ENCODE assay signal across 1 cellular context in the genomic region with DNA sequence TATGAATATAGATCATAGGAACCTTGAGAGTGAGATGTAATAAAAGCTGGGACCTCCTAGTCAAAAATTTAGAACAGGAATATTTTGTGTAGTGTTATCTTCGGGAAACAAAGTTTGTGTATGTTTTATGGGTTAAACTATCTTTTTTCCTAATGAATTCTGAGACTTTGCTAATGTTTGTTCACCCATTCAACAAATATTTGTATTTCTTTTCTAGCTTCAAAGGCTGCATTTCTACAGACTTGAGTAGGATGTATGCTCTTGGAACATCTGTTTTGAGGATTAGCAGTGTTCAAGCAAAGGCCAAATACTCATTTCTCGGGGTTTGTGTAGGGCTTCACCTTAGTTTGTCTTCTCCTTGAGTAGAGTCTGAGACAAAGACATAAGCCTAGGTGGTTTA.
TF ChIP-seq lines count a peak whose summit lies in the region.

No MANE protein-coding gene starts in this region.

TF ChIP-seq in HepG2, 621 proteins besides CTCF, POLR2A, EP300 and RAD21 (continued from another document and continues in another):
- TF ChIP-seq, protein P1, sequence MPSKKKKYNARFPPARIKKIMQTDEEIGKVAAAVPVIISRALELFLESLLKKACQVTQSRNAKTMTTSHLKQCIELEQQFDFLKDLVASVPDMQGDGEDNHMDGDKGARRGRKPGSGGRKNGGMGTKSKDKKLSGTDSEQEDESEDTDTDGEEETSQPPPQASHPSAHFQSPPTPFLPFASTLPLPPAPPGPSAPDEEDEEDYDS (CRISPR knock-in tag; IDR thresholded peaks at IDR 0.05) = no peak
- 0 out of 2 replicates have a peak, but pooled peaks have one; percentile 17 for TF ChIP-seq KAT8 (CRISPR knock-in tag; IDR thresholded peaks at IDR 0.05)
- no peak for TF ChIP-seq ZNF747 (CRISPR knock-in tag; IDR thresholded peaks at IDR 0.05; ENCODE audit: borderline replicate concordance)
- peak; percentile 67 for TF ChIP-seq BCL6 (CRISPR knock-in tag; IDR thresholded peaks at IDR 0.05)
- TF ChIP-seq RXRA (CRISPR knock-in tag; IDR thresholded peaks at IDR 0.05) = no peak
- TF ChIP-seq YEATS2 (CRISPR knock-in tag; IDR thresholded peaks at IDR 0.05; ENCODE audit: borderline replicate concordance) = no peak
- TF ChIP-seq CBX1 (IDR thresholded peaks at IDR 0.05; ENCODE audit: low read depth) = no peak
- TF ChIP-seq IKZF1 (IDR thresholded peaks at IDR 0.05) = no peak
- TF ChIP-seq, protein P2, sequence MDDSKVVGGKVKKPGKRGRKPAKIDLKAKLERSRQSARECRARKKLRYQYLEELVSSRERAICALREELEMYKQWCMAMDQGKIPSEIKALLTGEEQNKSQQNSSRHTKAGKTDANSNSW (CRISPR knock-in tag; IDR thresholded peaks at IDR 0.05; ENCODE audit: borderline replicate concordance) = no peak
- TF ChIP-seq ISL2 (CRISPR knock-in tag; IDR thresholded peaks at IDR 0.05) = peak; percentile 68
- peak; percentile 78 for TF ChIP-seq ZNF652 (CRISPR knock-in tag; IDR thresholded peaks at IDR 0.05; ENCODE audit: borderline replicate concordance, low read depth)
- TF ChIP-seq SCMH1 (CRISPR knock-in tag; IDR thresholded peaks at IDR 0.05; ENCODE audit: borderline replicate concordance) = no peak
- no peak for TF ChIP-seq NFIB (CRISPR knock-in tag; IDR thresholded peaks at IDR 0.05; ENCODE audit: borderline replicate concordance)
- TF ChIP-seq ZNF235 (CRISPR knock-in tag; IDR thresholded peaks at IDR 0.05; ENCODE audit: borderline replicate concordance) = no peak
- no peak for TF ChIP-seq SP5 (CRISPR knock-in tag; IDR thresholded peaks at IDR 0.05; ENCODE audit: borderline replicate concordance, low read depth)
- no peak for TF ChIP-seq TCF12 (IDR thresholded peaks at IDR 0.05)
- no peak for TF ChIP-seq TCF12 (CRISPR knock-in tag; IDR thresholded peaks at IDR 0.05)
- TF ChIP-seq, protein P3, sequence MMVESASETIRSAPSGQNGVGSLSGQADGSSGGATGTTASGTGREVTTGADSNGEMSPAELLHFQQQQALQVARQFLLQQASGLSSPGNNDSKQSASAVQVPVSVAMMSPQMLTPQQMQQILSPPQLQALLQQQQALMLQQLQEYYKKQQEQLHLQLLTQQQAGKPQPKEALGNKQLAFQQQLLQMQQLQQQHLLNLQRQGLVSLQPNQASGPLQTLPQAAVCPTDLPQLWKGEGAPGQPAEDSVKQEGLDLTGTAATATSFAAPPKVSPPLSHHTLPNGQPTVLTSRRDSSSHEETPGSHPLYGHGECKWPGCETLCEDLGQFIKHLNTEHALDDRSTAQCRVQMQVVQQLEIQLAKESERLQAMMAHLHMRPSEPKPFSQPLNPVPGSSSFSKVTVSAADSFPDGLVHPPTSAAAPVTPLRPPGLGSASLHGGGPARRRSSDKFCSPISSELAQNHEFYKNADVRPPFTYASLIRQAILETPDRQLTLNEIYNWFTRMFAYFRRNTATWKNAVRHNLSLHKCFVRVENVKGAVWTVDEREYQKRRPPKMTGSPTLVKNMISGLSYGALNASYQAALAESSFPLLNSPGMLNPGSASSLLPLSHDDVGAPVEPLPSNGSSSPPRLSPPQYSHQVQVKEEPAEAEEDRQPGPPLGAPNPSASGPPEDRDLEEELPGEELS (CRISPR knock-in tag; IDR thresholded peaks at IDR 0.05) = 0 out of 2 replicates have a peak, but pooled peaks have one; percentile 10
- TF ChIP-seq, protein P4, sequence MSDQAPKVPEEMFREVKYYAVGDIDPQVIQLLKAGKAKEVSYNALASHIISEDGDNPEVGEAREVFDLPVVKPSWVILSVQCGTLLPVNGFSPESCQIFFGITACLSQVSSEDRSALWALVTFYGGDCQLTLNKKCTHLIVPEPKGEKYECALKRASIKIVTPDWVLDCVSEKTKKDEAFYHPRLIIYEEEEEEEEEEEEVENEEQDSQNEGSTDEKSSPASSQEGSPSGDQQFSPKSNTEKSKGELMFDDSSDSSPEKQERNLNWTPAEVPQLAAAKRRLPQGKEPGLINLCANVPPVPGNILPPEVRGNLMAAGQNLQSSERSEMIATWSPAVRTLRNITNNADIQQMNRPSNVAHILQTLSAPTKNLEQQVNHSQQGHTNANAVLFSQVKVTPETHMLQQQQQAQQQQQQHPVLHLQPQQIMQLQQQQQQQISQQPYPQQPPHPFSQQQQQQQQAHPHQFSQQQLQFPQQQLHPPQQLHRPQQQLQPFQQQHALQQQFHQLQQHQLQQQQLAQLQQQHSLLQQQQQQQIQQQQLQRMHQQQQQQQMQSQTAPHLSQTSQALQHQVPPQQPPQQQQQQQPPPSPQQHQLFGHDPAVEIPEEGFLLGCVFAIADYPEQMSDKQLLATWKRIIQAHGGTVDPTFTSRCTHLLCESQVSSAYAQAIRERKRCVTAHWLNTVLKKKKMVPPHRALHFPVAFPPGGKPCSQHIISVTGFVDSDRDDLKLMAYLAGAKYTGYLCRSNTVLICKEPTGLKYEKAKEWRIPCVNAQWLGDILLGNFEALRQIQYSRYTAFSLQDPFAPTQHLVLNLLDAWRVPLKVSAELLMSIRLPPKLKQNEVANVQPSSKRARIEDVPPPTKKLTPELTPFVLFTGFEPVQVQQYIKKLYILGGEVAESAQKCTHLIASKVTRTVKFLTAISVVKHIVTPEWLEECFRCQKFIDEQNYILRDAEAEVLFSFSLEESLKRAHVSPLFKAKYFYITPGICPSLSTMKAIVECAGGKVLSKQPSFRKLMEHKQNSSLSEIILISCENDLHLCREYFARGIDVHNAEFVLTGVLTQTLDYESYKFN (CRISPR knock-in tag; conservative IDR thresholded peaks at IDR 0.05) = 0 out of 2 replicates have a peak, but pooled peaks have one; percentile 49
- no peak for TF ChIP-seq HOXA9 (CRISPR knock-in tag; IDR thresholded peaks at IDR 0.05; ENCODE audit: borderline replicate concordance)
- no peak for TF ChIP-seq ZSCAN9 (CRISPR knock-in tag; IDR thresholded peaks at IDR 0.05; ENCODE audit: borderline replicate concordance)
- no peak for TF ChIP-seq ZMYM4 (CRISPR knock-in tag; IDR thresholded peaks at IDR 0.05)
- TF ChIP-seq TOE1 (CRISPR knock-in tag; IDR thresholded peaks at IDR 0.05) = no peak
- TF ChIP-seq PLRG1 (conservative IDR thresholded peaks at IDR 0.05) = no peak
- no peak for TF ChIP-seq ZNF782 (CRISPR knock-in tag; IDR thresholded peaks at IDR 0.05; ENCODE audit: borderline replicate concordance)
- no peak for TF ChIP-seq CCAR2 (optimal IDR thresholded peaks at IDR 0.05; ENCODE audit: low read depth, low read length)
- TF ChIP-seq MTA3 (CRISPR knock-in tag; IDR thresholded peaks at IDR 0.05) = no peak
- TF ChIP-seq, protein P5, sequence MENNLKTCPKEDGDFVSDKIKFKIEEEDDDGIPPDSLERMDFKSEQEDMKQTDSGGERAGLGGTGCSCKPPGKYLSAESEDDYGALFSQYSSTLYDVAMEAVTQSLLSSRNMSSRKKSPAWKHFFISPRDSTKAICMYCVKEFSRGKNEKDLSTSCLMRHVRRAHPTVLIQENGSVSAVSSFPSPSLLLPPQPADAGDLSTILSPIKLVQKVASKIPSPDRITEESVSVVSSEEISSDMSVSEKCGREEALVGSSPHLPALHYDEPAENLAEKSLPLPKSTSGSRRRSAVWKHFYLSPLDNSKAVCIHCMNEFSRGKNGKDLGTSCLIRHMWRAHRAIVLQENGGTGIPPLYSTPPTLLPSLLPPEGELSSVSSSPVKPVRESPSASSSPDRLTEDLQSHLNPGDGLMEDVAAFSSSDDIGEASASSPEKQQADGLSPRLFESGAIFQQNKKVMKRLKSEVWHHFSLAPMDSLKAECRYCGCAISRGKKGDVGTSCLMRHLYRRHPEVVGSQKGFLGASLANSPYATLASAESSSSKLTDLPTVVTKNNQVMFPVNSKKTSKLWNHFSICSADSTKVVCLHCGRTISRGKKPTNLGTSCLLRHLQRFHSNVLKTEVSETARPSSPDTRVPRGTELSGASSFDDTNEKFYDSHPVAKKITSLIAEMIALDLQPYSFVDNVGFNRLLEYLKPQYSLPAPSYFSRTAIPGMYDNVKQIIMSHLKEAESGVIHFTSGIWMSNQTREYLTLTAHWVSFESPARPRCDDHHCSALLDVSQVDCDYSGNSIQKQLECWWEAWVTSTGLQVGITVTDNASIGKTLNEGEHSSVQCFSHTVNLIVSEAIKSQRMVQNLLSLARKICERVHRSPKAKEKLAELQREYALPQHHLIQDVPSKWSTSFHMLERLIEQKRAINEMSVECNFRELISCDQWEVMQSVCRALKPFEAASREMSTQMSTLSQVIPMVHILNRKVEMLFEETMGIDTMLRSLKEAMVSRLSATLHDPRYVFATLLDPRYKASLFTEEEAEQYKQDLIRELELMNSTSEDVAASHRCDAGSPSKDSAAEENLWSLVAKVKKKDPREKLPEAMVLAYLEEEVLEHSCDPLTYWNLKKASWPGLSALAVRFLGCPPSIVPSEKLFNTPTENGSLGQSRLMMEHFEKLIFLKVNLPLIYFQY (CRISPR knock-in tag; IDR thresholded peaks at IDR 0.05; ENCODE audit: borderline replicate concordance) = no peak
- no peak for TF ChIP-seq KAT7 (CRISPR knock-in tag; IDR thresholded peaks at IDR 0.05; ENCODE audit: borderline replicate concordance)
- TF ChIP-seq PAF1 (CRISPR knock-in tag; IDR thresholded peaks at IDR 0.05) = no peak
- TF ChIP-seq SRSF1 (optimal IDR thresholded peaks at IDR 0.05; ENCODE audit: low read depth, low read length) = no peak
- TF ChIP-seq ZNF337 (CRISPR knock-in tag; IDR thresholded peaks at IDR 0.05; ENCODE audit: borderline replicate concordance, low read depth) = no peak
- peak; percentile 30; the same call in 1 of the 2 replicates for TF ChIP-seq HDAC2 (CRISPR knock-in tag; IDR thresholded peaks at IDR 0.05)
- TF ChIP-seq, protein P6, sequence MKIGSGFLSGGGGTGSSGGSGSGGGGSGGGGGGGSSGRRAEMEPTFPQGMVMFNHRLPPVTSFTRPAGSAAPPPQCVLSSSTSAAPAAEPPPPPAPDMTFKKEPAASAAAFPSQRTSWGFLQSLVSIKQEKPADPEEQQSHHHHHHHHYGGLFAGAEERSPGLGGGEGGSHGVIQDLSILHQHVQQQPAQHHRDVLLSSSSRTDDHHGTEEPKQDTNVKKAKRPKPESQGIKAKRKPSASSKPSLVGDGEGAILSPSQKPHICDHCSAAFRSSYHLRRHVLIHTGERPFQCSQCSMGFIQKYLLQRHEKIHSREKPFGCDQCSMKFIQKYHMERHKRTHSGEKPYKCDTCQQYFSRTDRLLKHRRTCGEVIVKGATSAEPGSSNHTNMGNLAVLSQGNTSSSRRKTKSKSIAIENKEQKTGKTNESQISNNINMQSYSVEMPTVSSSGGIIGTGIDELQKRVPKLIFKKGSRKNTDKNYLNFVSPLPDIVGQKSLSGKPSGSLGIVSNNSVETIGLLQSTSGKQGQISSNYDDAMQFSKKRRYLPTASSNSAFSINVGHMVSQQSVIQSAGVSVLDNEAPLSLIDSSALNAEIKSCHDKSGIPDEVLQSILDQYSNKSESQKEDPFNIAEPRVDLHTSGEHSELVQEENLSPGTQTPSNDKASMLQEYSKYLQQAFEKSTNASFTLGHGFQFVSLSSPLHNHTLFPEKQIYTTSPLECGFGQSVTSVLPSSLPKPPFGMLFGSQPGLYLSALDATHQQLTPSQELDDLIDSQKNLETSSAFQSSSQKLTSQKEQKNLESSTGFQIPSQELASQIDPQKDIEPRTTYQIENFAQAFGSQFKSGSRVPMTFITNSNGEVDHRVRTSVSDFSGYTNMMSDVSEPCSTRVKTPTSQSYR (CRISPR knock-in tag; IDR thresholded peaks at IDR 0.05; ENCODE audit: borderline replicate concordance) = no peak
- peak; percentile 64; the same call in 1 of the 2 replicates for TF ChIP-seq ZNF7 (CRISPR knock-in tag; IDR thresholded peaks at IDR 0.05)
- TF ChIP-seq ZBTB42 (CRISPR knock-in tag; IDR thresholded peaks at IDR 0.05) = no peak
- no peak for TF ChIP-seq ERF (CRISPR knock-in tag; IDR thresholded peaks at IDR 0.05)
- TF ChIP-seq FOXK1 (CRISPR knock-in tag; IDR thresholded peaks at IDR 0.05; ENCODE audit: borderline replicate concordance, low read depth) = no peak
- peak; percentile 66 for TF ChIP-seq FOXA3 (CRISPR knock-in tag; IDR thresholded peaks at IDR 0.05)
- no peak for TF ChIP-seq SSRP1 (CRISPR knock-in tag; IDR thresholded peaks at IDR 0.05)
- no peak for TF ChIP-seq ZNF644 (CRISPR knock-in tag; IDR thresholded peaks at IDR 0.05; ENCODE audit: low read depth)
- TF ChIP-seq, protein P7, sequence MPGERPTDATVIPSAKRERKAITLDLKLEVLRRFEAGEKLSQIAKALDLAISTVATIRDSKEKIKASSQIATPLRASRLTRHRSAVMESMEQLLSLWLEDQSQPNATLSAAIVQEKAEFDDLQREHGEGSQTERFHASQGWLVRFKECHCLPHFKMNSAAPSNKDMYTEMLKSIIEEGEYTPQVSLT (CRISPR knock-in tag; IDR thresholded peaks at IDR 0.05; ENCODE audit: borderline replicate concordance, low read depth) = no peak
- no peak for TF ChIP-seq FOXA1 (IDR thresholded peaks at IDR 0.05)
- TF ChIP-seq FOXA1 (CRISPR knock-in tag; IDR thresholded peaks at IDR 0.05) = no peak
- TF ChIP-seq, protein P8, sequence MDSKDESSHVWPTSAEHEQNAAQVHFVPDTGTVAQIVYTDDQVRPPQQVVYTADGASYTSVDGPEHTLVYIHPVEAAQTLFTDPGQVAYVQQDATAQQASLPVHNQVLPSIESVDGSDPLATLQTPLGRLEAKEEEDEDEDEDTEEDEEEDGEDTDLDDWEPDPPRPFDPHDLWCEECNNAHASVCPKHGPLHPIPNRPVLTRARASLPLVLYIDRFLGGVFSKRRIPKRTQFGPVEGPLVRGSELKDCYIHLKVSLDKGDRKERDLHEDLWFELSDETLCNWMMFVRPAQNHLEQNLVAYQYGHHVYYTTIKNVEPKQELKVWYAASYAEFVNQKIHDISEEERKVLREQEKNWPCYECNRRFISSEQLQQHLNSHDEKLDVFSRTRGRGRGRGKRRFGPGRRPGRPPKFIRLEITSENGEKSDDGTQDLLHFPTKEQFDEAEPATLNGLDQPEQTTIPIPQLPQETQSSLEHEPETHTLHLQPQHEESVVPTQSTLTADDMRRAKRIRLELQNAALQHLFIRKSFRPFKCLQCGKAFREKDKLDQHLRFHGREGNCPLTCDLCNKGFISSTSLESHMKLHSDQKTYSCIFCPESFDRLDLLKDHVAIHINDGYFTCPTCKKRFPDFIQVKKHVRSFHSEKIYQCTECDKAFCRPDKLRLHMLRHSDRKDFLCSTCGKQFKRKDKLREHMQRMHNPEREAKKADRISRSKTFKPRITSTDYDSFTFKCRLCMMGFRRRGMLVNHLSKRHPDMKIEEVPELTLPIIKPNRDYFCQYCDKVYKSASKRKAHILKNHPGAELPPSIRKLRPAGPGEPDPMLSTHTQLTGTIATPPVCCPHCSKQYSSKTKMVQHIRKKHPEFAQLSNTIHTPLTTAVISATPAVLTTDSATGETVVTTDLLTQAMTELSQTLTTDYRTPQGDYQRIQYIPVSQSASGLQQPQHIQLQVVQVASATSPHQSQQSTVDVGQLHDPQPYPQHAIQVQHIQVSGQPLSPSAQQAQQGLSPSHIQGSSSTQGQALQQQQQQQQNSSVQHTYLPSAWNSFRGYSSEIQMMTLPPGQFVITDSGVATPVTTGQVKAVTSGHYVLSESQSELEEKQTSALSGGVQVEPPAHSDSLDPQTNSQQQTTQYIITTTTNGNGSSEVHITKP (CRISPR knock-in tag; IDR thresholded peaks at IDR 0.05; ENCODE audit: low read depth) = no peak
- TF ChIP-seq MIXL1 (CRISPR knock-in tag; IDR thresholded peaks at IDR 0.05) = peak; percentile 33; the same call in 1 of the 2 replicates
- no peak for TF ChIP-seq RAD51 (IDR thresholded peaks at IDR 0.05; ENCODE audit: borderline replicate concordance)
- TF ChIP-seq, protein P9, sequence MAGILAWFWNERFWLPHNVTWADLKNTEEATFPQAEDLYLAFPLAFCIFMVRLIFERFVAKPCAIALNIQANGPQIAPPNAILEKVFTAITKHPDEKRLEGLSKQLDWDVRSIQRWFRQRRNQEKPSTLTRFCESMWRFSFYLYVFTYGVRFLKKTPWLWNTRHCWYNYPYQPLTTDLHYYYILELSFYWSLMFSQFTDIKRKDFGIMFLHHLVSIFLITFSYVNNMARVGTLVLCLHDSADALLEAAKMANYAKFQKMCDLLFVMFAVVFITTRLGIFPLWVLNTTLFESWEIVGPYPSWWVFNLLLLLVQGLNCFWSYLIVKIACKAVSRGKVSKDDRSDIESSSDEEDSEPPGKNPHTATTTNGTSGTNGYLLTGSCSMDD (CRISPR knock-in tag; IDR thresholded peaks at IDR 0.05) = no peak
